ENCODE assay signal across 10 cellular contexts in the genomic region with DNA sequence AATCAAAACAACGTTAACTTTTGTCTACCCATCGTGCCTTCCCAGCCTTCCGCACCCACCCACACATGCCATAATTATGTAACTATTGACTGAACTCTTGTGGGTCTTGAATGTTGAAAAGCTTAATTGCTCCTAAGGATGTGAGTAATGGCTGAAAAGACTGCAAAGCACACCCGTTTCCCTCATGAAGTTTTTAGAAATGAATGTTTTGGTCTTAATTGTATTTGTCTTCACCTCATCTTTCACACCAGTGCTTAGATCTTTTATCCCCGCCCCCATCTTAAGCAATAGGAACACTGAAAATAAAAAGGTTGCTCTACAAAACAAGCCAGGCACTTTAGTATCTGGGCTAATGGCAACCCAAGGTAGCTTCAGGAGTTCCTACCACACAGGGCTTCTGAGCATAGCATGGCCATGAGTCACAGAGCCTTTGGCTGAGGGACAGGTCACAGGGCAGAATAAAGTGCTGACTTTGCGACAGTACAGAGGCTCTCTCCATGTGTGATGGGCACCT.
DNase-seq lines count a peak whose midpoint lies in the region; ATAC-seq and TF ChIP-seq lines count a peak whose summit lies in the region.
"Had no signal": no experiment of that assay in that cellular context is flagged by ENCODE, and none has a peak within 500 bp of the region (broad histone marks: within the 10 kb centered on the region; RNA-seq: fewer than 3 reads in every experiment).

No MANE protein-coding gene starts in this region.

- no peak for ATAC-seq in HG02981 (IDR thresholded peaks at IDR 0.05; ENCODE audit: unreplicated experiment)
- no peak for ATAC-seq in GM18868 (IDR thresholded peaks at IDR 0.05; ENCODE audit: unreplicated experiment)

- H3K4me3 ChIP-seq in fibroblast of mammary gland (ENCODE audit: control insufficient read depth, low read depth, low read length), result no peak overlapping the region
- H3K4me3 ChIP-seq in skeletal muscle satellite cell (ENCODE audit: low read length), result no peak overlapping the region

- DNase-seq in NCI-H748 (lab: John Stamatoyannopoulos, UW; ENCODE audit: unreplicated experiment) (peak; percentile 29), NCI-H748 treated with DMSO at 0.1 percent for 48 hours (lab: John Stamatoyannopoulos, UW) (no peak), RPMI7951 (ENCODE audit: low read depth) (peak; percentile 95), fibroblast of mammary gland (ENCODE audit: low read depth) (peak; percentile 73), NCI-H1417 treated with DMSO at 0.1 percent for 48 hours (lab: John Stamatoyannopoulos, UW) (no peak)
- DNase-seq: hippocampal formation had no signal

- H3K27me3 ChIP-seq in skeletal muscle satellite cell (ENCODE audit: control insufficient read depth, insufficient read depth, low read length), result no peaks in the 10 kb centered on the region

- peak overlapping the region; percentile 8 for H3K4me2 ChIP-seq in skeletal muscle satellite cell (ENCODE audit: low read length)
- H3K4me2 ChIP-seq: KMS-11 had no signal

- no peaks in the 10 kb centered on the region for H3K36me3 ChIP-seq in skeletal muscle satellite cell (ENCODE audit: insufficient read depth, low read length)

- no peaks in the 10 kb centered on the region for H3K9me3 ChIP-seq in skeletal muscle satellite cell (replicated peaks; ENCODE audit: low read length)

- peaks cover 25% of the 10 kb centered on the region for H3K4me1 ChIP-seq in skeletal muscle satellite cell (ENCODE audit: control insufficient read depth, insufficient read depth, low read length)

- no peak for TF ChIP-seq CTCF in fibroblast of mammary gland (conservative IDR thresholded peaks at IDR 0.05; ENCODE audit: control insufficient read depth, insufficient read depth, low read depth, low read length)

- no peak overlapping the region for H3K9ac ChIP-seq in skeletal muscle satellite cell (ENCODE audit: low read depth, low read length)
- H3K9ac ChIP-seq: KMS-11 had no signal

Comparison
In these comparisons a context has a peak if more than half of its experiments do, and no peak if none do; other contexts are left out.
1. DNase-seq: peak in NCI-H748 (single experiment), RPMI7951 (single experiment) and fibroblast of mammary gland (single experiment); none in NCI-H748 treated with DMSO at 0.1 percent for 48 hours (single experiment) and NCI-H1417 treated with DMSO at 0.1 percent for 48 hours (single experiment).